Comparison of ENCODE assay signal across 17 cellular contexts in genomic region chr18:73613706-73614340, GRCh38.
DNase-seq lines count a peak whose midpoint lies in the region; ATAC-seq and TF ChIP-seq lines count a peak whose summit lies in the region.
"Had no signal": no experiment of that assay in that cellular context is flagged by ENCODE, and none has a peak within 500 bp of the region (broad histone marks: within the 10 kb centered on the region; RNA-seq: fewer than 3 reads in every experiment).

No MANE protein-coding gene starts in this region.

- H3K27me3 ChIP-seq in PC-3 (ENCODE audit: low read length) = no peaks in the 10 kb centered on the region
- H3K27me3 ChIP-seq in body of pancreas = no peaks in the 10 kb centered on the region
- H3K27me3 ChIP-seq: MG63 had no signal

- DNase-seq in GM03348 (ENCODE audit: low spot score) (peak; percentile 2), PC-3 (peak; percentile 59), epithelial cell of esophagus (ENCODE audit: low read depth) (peak; percentile 73), iris pigment epithelial cell (ENCODE audit: low read depth) (peak; percentile 36), WTC11 (ENCODE audit: low spot score) (no peak), NCI-H748 (lab: John Stamatoyannopoulos, UW; ENCODE audit: unreplicated experiment) (no peak), body of pancreas (no peak)
- DNase-seq: ACHN; CD4-positive, alpha-beta memory T cell; DND-41; MG63; NCI-H1436; NCI-H2081 treated with DMSO at 0.1 percent for 48 hours; NCI-H2227 treated with DMSO at 0.1 percent for 48 hours; NCI-H526 treated with DMSO at 0.1 percent for 48 hours had no signal

- ATAC-seq in PC-3 (no peak), WTC11 (no peak), body of pancreas (no peak)

- no peak for TF ChIP-seq POLR2A in body of pancreas (IDR thresholded peaks at IDR 0.05)

- H3F3A ChIP-seq in PC-3 (ENCODE audit: low read length, unreplicated experiment) = no peaks in the 10 kb centered on the region

- no TSS peak for BruUV-seq in PC-3 (replicated peaks; lab: Mats Ljungman, UMichigan)

- H3K36me3 ChIP-seq in PC-3 (ENCODE audit: low read depth, low read length) = no peaks in the 10 kb centered on the region
- no peaks in the 10 kb centered on the region for H3K36me3 ChIP-seq in body of pancreas (replicated peaks in 1 of 2; ENCODE audit: insufficient read depth in 1 of 2, low read depth in 2 of 2)
- H3K36me3 ChIP-seq: MG63 had no signal

- H2AFZ ChIP-seq in PC-3 (ENCODE audit: low read length) = no peak overlapping the region

- H4K20me1 ChIP-seq in PC-3 (ENCODE audit: low read length) = no peaks in the 10 kb centered on the region

- TF ChIP-seq CTCF in PC-3 (conservative IDR thresholded peaks at IDR 0.05; ENCODE audit: low read depth, low read length) (no peak), epithelial cell of esophagus (IDR thresholded peaks at IDR 0.05; ENCODE audit: insufficient read depth, low read depth, low read length, missing control alignments) (no peak), WTC11 (IDR thresholded peaks at IDR 0.05) (no peak), body of pancreas (IDR thresholded peaks at IDR 0.05) (no peak)

- no peaks in the 10 kb centered on the region for H3K79me2 ChIP-seq in PC-3 (ENCODE audit: low read length)

- H3K27me3 Mint-ChIP-seq in WTC11 (ENCODE audit: low read depth) = no peaks in the 10 kb centered on the region
- H3K27me3 Mint-ChIP-seq: B cell; CD4-positive, alpha-beta memory T cell had no signal

- peak overlapping the region; percentile 33 for H3K4me2 ChIP-seq in PC-3 (ENCODE audit: low read length)
- H3K4me2 ChIP-seq: KMS-11 had no signal

- POLR2A ChIA-PET in PC-3 (lab: Charles Lee; ENCODE audit: unreplicated experiment) (no interaction called here), WTC11 (lab: Charles Lee) (no interaction called here)

- WGBS in body of pancreas, 2 donors = 18 to 24% methylated on average over 1 of the region's 1 CpG

- CTCF ChIA-PET in PC-3 (lab: Charles Lee) (no interaction called here), WTC11 (lab: Charles Lee) (interaction anchor here (0.6 kb wide), 1 partner anchor 475 kb away, joined by 3 read pairs; no protein-coding TSS in a partner anchor)

- H3K27ac ChIP-seq in PC-3 (ENCODE audit: low read length) (peak overlapping the region; percentile 39), body of pancreas (no peak overlapping the region)
- H3K27ac ChIP-seq: KMS-11 had no signal

- H3K9me3 Mint-ChIP-seq in WTC11 = no peaks in the 10 kb centered on the region

- peaks cover 10% of the 10 kb centered on the region for H3K4me1 Mint-ChIP-seq in WTC11
- H3K4me1 Mint-ChIP-seq: B cell; CD4-positive, alpha-beta memory T cell had no signal

- intact Hi-C loops in PC-3 (cut with micrococcal nuclease) (no loop called here), body of pancreas (cut with DNase I) (no loop called here)

- H3K9me3 ChIP-seq in PC-3 (ENCODE audit: low read length) (0 out of 2 replicates have a peak, but pooled peaks cover 4% of the 10 kb centered on the region), body of pancreas (no peaks in the 10 kb centered on the region)
- H3K9me3 ChIP-seq: MG63 had no signal

- H3K4me3 ChIP-seq in PC-3 (ENCODE audit: low read length) (peak overlapping the region; percentile 7; the same call in 1 of the 2 replicates), epithelial cell of esophagus (ENCODE audit: low read length) (no peak overlapping the region), body of pancreas (no peak overlapping the region)
- H3K4me3 ChIP-seq: MG63 had no signal

- no peak overlapping the region for H3K9ac ChIP-seq in PC-3 (ENCODE audit: low read length)
- H3K9ac ChIP-seq: KMS-11 had no signal

- no peak overlapping the region for H3K4me3 Mint-ChIP-seq in WTC11
- H3K4me3 Mint-ChIP-seq: B cell; CD4-positive, alpha-beta memory T cell had no signal

- no peaks in the 10 kb centered on the region for H3K36me3 Mint-ChIP-seq in WTC11
- H3K36me3 Mint-ChIP-seq: CD4-positive, alpha-beta memory T cell had no signal

- no peaks in the 10 kb centered on the region for H3K9me2 ChIP-seq in PC-3 (replicated peaks; ENCODE audit: low read length)

- H3K4me1 ChIP-seq in PC-3 (ENCODE audit: insufficient read depth, low read length) (peaks cover 40% of the 10 kb centered on the region), body of pancreas (no peaks in the 10 kb centered on the region)

- H3K27ac Mint-ChIP-seq in WTC11 = no peak overlapping the region
- H3K27ac Mint-ChIP-seq: B cell; CD4-positive, alpha-beta memory T cell had no signal

TF ChIP-seq in WTC11, 78 proteins besides CTCF, POLR2A, EP300 and RAD21 (continues in another document):
- no peak for TF ChIP-seq USF1 (CRISPR knock-in tag; IDR thresholded peaks at IDR 0.05)
- TF ChIP-seq PRRX2 (CRISPR knock-in tag; IDR thresholded peaks at IDR 0.05) = no peak
- no peak for TF ChIP-seq USF2 (CRISPR knock-in tag; IDR thresholded peaks at IDR 0.05)
- no peak for TF ChIP-seq ZNF396 (CRISPR knock-in tag; IDR thresholded peaks at IDR 0.05; ENCODE audit: borderline replicate concordance)
- TF ChIP-seq NFYB (CRISPR knock-in tag; conservative IDR thresholded peaks at IDR 0.05; ENCODE audit: low read depth) = no peak
- no peak for TF ChIP-seq SOX15 (CRISPR knock-in tag; IDR thresholded peaks at IDR 0.05)
- TF ChIP-seq, protein P1, sequence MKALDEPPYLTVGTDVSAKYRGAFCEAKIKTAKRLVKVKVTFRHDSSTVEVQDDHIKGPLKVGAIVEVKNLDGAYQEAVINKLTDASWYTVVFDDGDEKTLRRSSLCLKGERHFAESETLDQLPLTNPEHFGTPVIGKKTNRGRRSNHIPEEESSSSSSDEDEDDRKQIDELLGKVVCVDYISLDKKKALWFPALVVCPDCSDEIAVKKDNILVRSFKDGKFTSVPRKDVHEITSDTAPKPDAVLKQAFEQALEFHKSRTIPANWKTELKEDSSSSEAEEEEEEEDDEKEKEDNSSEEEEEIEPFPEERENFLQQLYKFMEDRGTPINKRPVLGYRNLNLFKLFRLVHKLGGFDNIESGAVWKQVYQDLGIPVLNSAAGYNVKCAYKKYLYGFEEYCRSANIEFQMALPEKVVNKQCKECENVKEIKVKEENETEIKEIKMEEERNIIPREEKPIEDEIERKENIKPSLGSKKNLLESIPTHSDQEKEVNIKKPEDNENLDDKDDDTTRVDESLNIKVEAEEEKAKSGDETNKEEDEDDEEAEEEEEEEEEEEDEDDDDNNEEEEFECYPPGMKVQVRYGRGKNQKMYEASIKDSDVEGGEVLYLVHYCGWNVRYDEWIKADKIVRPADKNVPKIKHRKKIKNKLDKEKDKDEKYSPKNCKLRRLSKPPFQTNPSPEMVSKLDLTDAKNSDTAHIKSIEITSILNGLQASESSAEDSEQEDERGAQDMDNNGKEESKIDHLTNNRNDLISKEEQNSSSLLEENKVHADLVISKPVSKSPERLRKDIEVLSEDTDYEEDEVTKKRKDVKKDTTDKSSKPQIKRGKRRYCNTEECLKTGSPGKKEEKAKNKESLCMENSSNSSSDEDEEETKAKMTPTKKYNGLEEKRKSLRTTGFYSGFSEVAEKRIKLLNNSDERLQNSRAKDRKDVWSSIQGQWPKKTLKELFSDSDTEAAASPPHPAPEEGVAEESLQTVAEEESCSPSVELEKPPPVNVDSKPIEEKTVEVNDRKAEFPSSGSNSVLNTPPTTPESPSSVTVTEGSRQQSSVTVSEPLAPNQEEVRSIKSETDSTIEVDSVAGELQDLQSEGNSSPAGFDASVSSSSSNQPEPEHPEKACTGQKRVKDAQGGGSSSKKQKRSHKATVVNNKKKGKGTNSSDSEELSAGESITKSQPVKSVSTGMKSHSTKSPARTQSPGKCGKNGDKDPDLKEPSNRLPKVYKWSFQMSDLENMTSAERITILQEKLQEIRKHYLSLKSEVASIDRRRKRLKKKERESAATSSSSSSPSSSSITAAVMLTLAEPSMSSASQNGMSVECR (CRISPR knock-in tag; IDR thresholded peaks at IDR 0.05; ENCODE audit: borderline replicate concordance) = no peak
- TF ChIP-seq ZNF671 (CRISPR knock-in tag; IDR thresholded peaks at IDR 0.05) = no peak
- no peak for TF ChIP-seq FOXK1 (CRISPR knock-in tag; IDR thresholded peaks at IDR 0.05)

Comparison
In these comparisons a context has a peak if more than half of its experiments do, and no peak if none do; other contexts are left out.
1. DNase-seq: peak in GM03348 (single experiment), PC-3 (single experiment), epithelial cell of esophagus (single experiment) and iris pigment epithelial cell (single experiment); none in WTC11 (single experiment), NCI-H748 (single experiment) and body of pancreas (0 of 4).